Comparison of ENCODE assay signal across 13 cellular contexts in the genomic region with DNA sequence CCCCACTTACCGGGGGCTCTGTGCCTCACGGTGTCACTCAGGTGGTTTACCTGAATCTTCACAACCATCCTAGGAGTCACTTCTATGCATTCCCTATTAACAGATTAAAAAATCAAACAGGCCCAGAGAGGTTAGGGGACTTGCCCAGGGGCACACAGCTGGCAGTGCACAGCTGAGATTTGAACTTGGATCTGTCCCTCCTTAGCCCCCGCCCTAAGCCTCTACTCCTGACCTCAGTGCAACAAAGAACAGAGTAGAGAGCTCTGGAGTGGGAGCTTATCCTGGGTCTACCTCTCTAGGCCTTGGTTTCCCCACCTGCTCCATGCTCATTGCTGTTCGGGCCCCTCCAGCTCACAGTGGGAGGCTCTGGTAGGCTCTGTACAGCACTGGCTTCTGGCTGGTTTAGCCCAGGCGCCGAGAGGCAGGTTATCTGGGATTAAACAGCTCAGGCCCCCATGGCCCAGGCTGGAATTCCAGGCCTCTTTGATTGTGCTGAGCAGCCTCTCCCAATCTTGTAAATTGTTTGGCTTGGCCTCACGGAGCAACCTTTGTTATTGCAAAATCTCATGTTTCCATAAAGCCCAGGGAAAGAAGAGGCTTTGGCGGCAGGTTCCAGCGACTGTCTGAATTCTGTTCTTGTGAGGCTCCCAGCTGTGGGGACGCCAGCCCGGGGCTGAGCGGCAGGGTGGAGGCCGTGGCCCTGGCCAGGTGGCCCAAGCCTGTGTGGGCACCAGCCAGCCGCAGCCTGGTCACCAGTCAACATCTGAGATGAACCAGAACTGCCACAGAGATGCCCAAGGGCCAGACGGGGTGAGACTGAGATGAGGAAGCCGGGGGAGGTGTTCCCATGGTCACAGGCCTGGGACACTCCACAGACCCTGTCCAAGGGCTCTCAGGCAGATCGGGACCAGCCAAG. TPM values are rescaled to one million over a fixed set of nuclear protein-coding genes. Genes with fewer than 3 reads are reported as not detected.
DNase-seq lines count a peak whose midpoint lies in the region; ATAC-seq and TF ChIP-seq lines count a peak whose summit lies in the region.
"Had no signal": no experiment of that assay in that cellular context is flagged by ENCODE, and none has a peak within 500 bp of the region (broad histone marks: within the 10 kb centered on the region; RNA-seq: fewer than 3 reads in every experiment).

No MANE protein-coding gene starts in this region.

- H3K4me3 ChIP-seq in heart left ventricle = no peak overlapping the region
- H3K4me3 ChIP-seq: thyroid gland had no signal

- no peaks in the 10 kb centered on the region for H3K9me3 ChIP-seq in heart left ventricle
- H3K9me3 ChIP-seq: thyroid gland had no signal

- no peak overlapping the region for H3K4me3 Mint-ChIP-seq in WTC11
- H3K4me3 Mint-ChIP-seq in progenitor cell of endocrine pancreas (ENCODE audit: low read depth) = no peak overlapping the region
- H3K4me3 Mint-ChIP-seq: activated T-cell treated with anti-CD3 and anti-CD28 coated beads, Interleukin-2, amount 50 U/mL, for 72 hours; central memory CD8-positive, alpha-beta T cell had no signal

- POLR2A ChIA-PET in WTC11 (lab: Charles Lee) = interaction anchor here (0.9 kb wide), 1 partner anchor 9 kb away, joined by 3 read pairs; no protein-coding TSS in a partner anchor

- H3K36me3 ChIP-seq in heart left ventricle = no peaks in the 10 kb centered on the region
- H3K36me3 ChIP-seq: thyroid gland had no signal

- 61 to 76% (median 67%) methylated on average over 15 to 17 of the region's 17 CpGs for WGBS in heart left ventricle, 4 donors

- TF ChIP-seq POLR2A in heart left ventricle (IDR thresholded peaks at IDR 0.05) = no peak

- H3K27ac Mint-ChIP-seq in WTC11 (no peak overlapping the region), progenitor cell of endocrine pancreas (peak overlapping the region; percentile 73)
- H3K27ac Mint-ChIP-seq in activated naive CD4-positive, alpha-beta T cell treated with anti-CD3 and anti-CD28 coated beads, Interleukin-2, amount 50 U/mL, for 72 hours = no peak overlapping the region
- H3K27ac Mint-ChIP-seq: activated T-cell treated with anti-CD3 and anti-CD28 coated beads, Interleukin-2, amount 50 U/mL, for 72 hours had no signal

- intact Hi-C loops in heart left ventricle (cut with DNase I) = no loop called here

- CTCF ChIA-PET in WTC11 (lab: Charles Lee) = interaction anchor here (0.6 to 2.5 kb wide), 8 partner anchors 10 to 348 kb away, joined by 3 to 8 read pairs (median 4); no protein-coding TSS in a partner anchor

- no peaks in the 10 kb centered on the region for H3K27me3 Mint-ChIP-seq in WTC11 (ENCODE audit: low read depth)
- peaks cover 26% of the 10 kb centered on the region for H3K27me3 Mint-ChIP-seq in progenitor cell of endocrine pancreas

- peak overlapping the region in 2 of 12 donors; percentile 29 to 86 for H3K27ac ChIP-seq in heart left ventricle
- H3K27ac ChIP-seq: C4-2B had no signal

- H3K9me3 Mint-ChIP-seq in WTC11 = no peaks in the 10 kb centered on the region
- H3K9me3 Mint-ChIP-seq in progenitor cell of endocrine pancreas (ENCODE audit: low read depth) = no peaks in the 10 kb centered on the region
- H3K9me3 Mint-ChIP-seq in activated naive CD4-positive, alpha-beta T cell treated with anti-CD3 and anti-CD28 coated beads, Interleukin-2, amount 50 U/mL, for 72 hours = no peaks in the 10 kb centered on the region
- H3K9me3 Mint-ChIP-seq: activated T-cell treated with anti-CD3 and anti-CD28 coated beads, Interleukin-2, amount 50 U/mL, for 72 hours; central memory CD8-positive, alpha-beta T cell had no signal

- DNase-seq in Daoy (ENCODE audit: low read depth) (peak; percentile 41), WTC11 (ENCODE audit: low spot score) (no peak), heart left ventricle (peak in 1 of 5 donors; percentile 39), progenitor cell of endocrine pancreas (ENCODE audit: low spot score, unreplicated experiment) (no peak), DMS153 (lab: John Stamatoyannopoulos, UW) (no peak), hippocampal formation (lab: John Stamatoyannopoulos, UW) (no peak)
- DNase-seq in activated naive CD4-positive, alpha-beta T cell treated with anti-CD3 and anti-CD28 coated beads, Interleukin-2, amount 50 U/mL, for 72 hours (ENCODE audit: low spot score in 2 of 2) = no peak
- no peak for DNase-seq in activated CD4-positive, alpha-beta T cell treated with anti-CD3 and anti-CD28 coated beads, Interleukin-2, amount 50 U/mL, for 4 hours
- DNase-seq: activated T-cell treated with anti-CD3 and anti-CD28 coated beads, Interleukin-2, amount 50 U/mL, for 72 hours; NCI-H446; thyroid gland had no signal

- no peaks in the 10 kb centered on the region for H3K36me3 Mint-ChIP-seq in WTC11
- no peaks in the 10 kb centered on the region for H3K36me3 Mint-ChIP-seq in progenitor cell of endocrine pancreas (ENCODE audit: insufficient read depth)
- no peaks in the 10 kb centered on the region for H3K36me3 Mint-ChIP-seq in activated naive CD4-positive, alpha-beta T cell treated with anti-CD3 and anti-CD28 coated beads, Interleukin-2, amount 50 U/mL, for 72 hours

- ATAC-seq in WTC11 = peak; percentile 53
- peak in 3 of 4 donors; percentile 40 to 47 (median 41) for ATAC-seq in heart left ventricle
- no peak for ATAC-seq in activated naive CD4-positive, alpha-beta T cell treated with anti-CD3 and anti-CD28 coated beads, Interleukin-2, amount 50 U/mL, for 72 hours
- ATAC-seq: activated T-cell treated with anti-CD3 and anti-CD28 coated beads, Interleukin-2, amount 50 U/mL, for 72 hours had no signal

- peaks cover 9% of the 10 kb centered on the region for H3K4me1 Mint-ChIP-seq in WTC11
- H3K4me1 Mint-ChIP-seq in progenitor cell of endocrine pancreas (ENCODE audit: low read depth) = peaks cover 10% of the 10 kb centered on the region
- H3K4me1 Mint-ChIP-seq: central memory CD8-positive, alpha-beta T cell had no signal

- TF ChIP-seq CTCF in WTC11 (IDR thresholded peaks at IDR 0.05) (no peak), heart left ventricle (IDR thresholded peaks at IDR 0.05) (no peak), progenitor cell of endocrine pancreas (IDR thresholded peaks at IDR 0.05; ENCODE audit: unreplicated experiment) (no peak)

- no peaks in the 10 kb centered on the region for H3K27me3 ChIP-seq in heart left ventricle
- H3K27me3 ChIP-seq: thyroid gland had no signal

- H3K4me1 ChIP-seq in heart left ventricle = peaks cover 0 to 20% (median 4%) of the 10 kb centered on the region in 12 donors
- H3K4me1 ChIP-seq: thyroid gland had no signal

TF ChIP-seq in WTC11, 78 proteins besides CTCF, POLR2A, EP300 and RAD21:
- TF ChIP-seq GTF2I (CRISPR knock-in tag; conservative IDR thresholded peaks at IDR 0.05) = 0 out of 2 replicates have a peak, but pooled peaks have one; percentile 18
- TF ChIP-seq, protein P1, sequence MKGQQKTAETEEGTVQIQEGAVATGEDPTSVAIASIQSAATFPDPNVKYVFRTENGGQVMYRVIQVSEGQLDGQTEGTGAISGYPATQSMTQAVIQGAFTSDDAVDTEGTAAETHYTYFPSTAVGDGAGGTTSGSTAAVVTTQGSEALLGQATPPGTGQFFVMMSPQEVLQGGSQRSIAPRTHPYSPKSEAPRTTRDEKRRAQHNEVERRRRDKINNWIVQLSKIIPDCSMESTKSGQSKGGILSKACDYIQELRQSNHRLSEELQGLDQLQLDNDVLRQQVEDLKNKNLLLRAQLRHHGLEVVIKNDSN (CRISPR knock-in tag; IDR thresholded peaks at IDR 0.05) = no peak
- no peak for TF ChIP-seq ZNF138 (CRISPR knock-in tag; conservative IDR thresholded peaks at IDR 0.05)
TF ChIP-seq in WTC11: peak in this region for 1.

RNA-seq across cellular contexts. Expression of a gene that starts 28.9 kb away (rescaled TPM):
- total RNA-seq in Daoy (2014; rRNA removed; shearing (Covaris generic)) = 6.8 and 8.7 TPM in 2 replicates
- 1.8 to 2.7 TPM (median 1.8 TPM) in 3 replicates for total RNA-seq in WTC11 (2021)
- 1 to 10 TPM in 4 of 9 donors, under 1 TPM in 5; 0.32 to 1.5 (median 0.85) TPM for total RNA-seq in heart left ventricle
- polyA plus RNA-seq in heart left ventricle = under 1 TPM; 0.65 to 0.93 TPM
- 0.29 and 0.46 TPM in 2 replicates for total RNA-seq in progenitor cell of endocrine pancreas
- not detected for total RNA-seq in activated naive CD4-positive, alpha-beta T cell treated with anti-CD3 and anti-CD28 coated beads, Interleukin-2, amount 50 U/mL, for 72 hours
- total RNA-seq: activated T-cell treated with anti-CD3 and anti-CD28 coated beads, Interleukin-2, amount 50 U/mL, for 72 hours had no signal

Comparison
In these comparisons a context has a peak if more than half of its experiments do, and no peak if none do; other contexts are left out.
1. ATAC-seq: peak in WTC11 (single experiment) and heart left ventricle (3 of 4); none in activated naive CD4-positive, alpha-beta T cell treated with anti-CD3 and anti-CD28 coated beads, Interleukin-2, amount 50 U/mL, for 72 hours (0 of 2).